ENCODE assay signal across 9 cellular contexts in genomic region chr1:19811206-19811851, GRCh38. TPM values are rescaled to one million over a fixed set of nuclear protein-coding genes. Genes with fewer than 3 reads are reported as not detected.
DNase-seq lines count a peak whose midpoint lies in the region; ATAC-seq, FAIRE-seq and TF ChIP-seq lines count a peak whose summit lies in the region.
"Had no signal": no experiment of that assay in that cellular context is flagged by ENCODE, and none has a peak within 500 bp of the region (broad histone marks: within the 10 kb centered on the region; RNA-seq: fewer than 3 reads in every experiment).

No MANE protein-coding gene starts in this region.

- H3K9me3 Mint-ChIP-seq in memory B cell = no peaks in the 10 kb centered on the region

- no peak for ATAC-seq in body of pancreas
- ATAC-seq in memory B cell (ENCODE audit: low read depth) = peak; percentile 51

- H3K4me3 Mint-ChIP-seq in memory B cell = no peak overlapping the region

- H3K4me1 ChIP-seq in A673 (ENCODE audit: insufficient read depth, low read length, poor library complexity, severe bottlenecking) = no peaks in the 10 kb centered on the region
- peaks cover 46% of the 10 kb centered on the region for H3K4me1 ChIP-seq in body of pancreas
- H3K4me1 ChIP-seq in tibial artery = peaks cover 0 to 4% (median 0%) of the 10 kb centered on the region in 4 donors

- H3K4me1 Mint-ChIP-seq in memory B cell = peaks cover 3% of the 10 kb centered on the region

- intact Hi-C loops in A673 (cut with micrococcal nuclease; ENCODE audit: unreplicated experiment) = loop anchor here (1.0 to 5.0 kb wide), 3 partner anchors 19 to 94 kb away; no protein-coding TSS in a partner anchor
- intact Hi-C loops in body of pancreas (cut with DNase I) = no loop called here
- intact Hi-C loops in tibial artery (cut with DNase I; ENCODE audit: low total_unique reads) = loop anchor here (5.0 kb wide), 1 partner anchor 94 kb away; no protein-coding TSS in a partner anchor

- no peak overlapping the region for H3K27ac Mint-ChIP-seq in memory B cell

- TF ChIP-seq CTCF in A673 (conservative IDR thresholded peaks at IDR 0.05; ENCODE audit: low read depth, low read length) (peak; percentile 79), body of pancreas (IDR thresholded peaks at IDR 0.05) (peak; percentile 27 to 62 (median 59)), tibial artery (IDR thresholded peaks at IDR 0.05) (peak; percentile 39 to 50)

- FAIRE-seq in H54 (lab: Jason Lieb, UNC) (no peak), urothelium cell line (lab: Jason Lieb, UNC) (no peak)

- TF ChIP-seq POLR2A in H54 (IDR thresholded peaks at IDR 0.05; ENCODE audit: low read depth, low read length) = no peak
- peak in 2 of 3 donors; percentile 17 for TF ChIP-seq POLR2A in body of pancreas (IDR thresholded peaks at IDR 0.05)

- H3K27me3 ChIP-seq in A673 (replicated peaks; ENCODE audit: insufficient read depth, low read depth, low read length, poor library complexity) = no peaks in the 10 kb centered on the region
- no peaks in the 10 kb centered on the region for H3K27me3 ChIP-seq in body of pancreas
- H3K27me3 ChIP-seq in tibial artery = no peaks in the 10 kb centered on the region

- H3K27ac ChIP-seq in A673 (ENCODE audit: low read depth, low read length, poor library complexity, severe bottlenecking) (no peak overlapping the region), body of pancreas (peak overlapping the region in 3 of 4 donors; percentile 50 to 97 (median 96)), tibial artery (no peak overlapping the region)

- H3K27me3 Mint-ChIP-seq in memory B cell = peaks cover 4% of the 10 kb centered on the region

- DNase-seq in A673 (ENCODE audit: low spot score) = peak; percentile 70
- DNase-seq in H54 (ENCODE audit: insufficient read length, low spot score) = peak; percentile 34
- DNase-seq in T-helper 2 cell = peak in 4 of 5 experiments; percentile 23 to 49 (median 36)
- DNase-seq in body of pancreas = peak; percentile 65 to 76 (median 70)
- no peak for DNase-seq in memory B cell (ENCODE audit: low spot score in 2 of 2)
- peak in 1 of 2 donors; percentile 31 for DNase-seq in tibial artery
- DNase-seq in urothelium cell line (ENCODE audit: low spot score) = no peak
- no peak for DNase-seq in NCI-H1048 (lab: John Stamatoyannopoulos, UW)

- no peaks in the 10 kb centered on the region for H3K36me3 Mint-ChIP-seq in memory B cell

- 26 to 33% methylated on average over 5 of the region's 5 CpGs for WGBS in body of pancreas, 2 donors

- POLR2A ChIA-PET in A673 (lab: Charles Lee; ENCODE audit: low non-redundant PET) = no interaction called here

- H3K36me3 ChIP-seq in A673 (ENCODE audit: insufficient read depth, low read length, poor library complexity, severe bottlenecking) = no peaks in the 10 kb centered on the region
- H3K36me3 ChIP-seq in body of pancreas (replicated peaks in 1 of 2; ENCODE audit: insufficient read depth in 1 of 2, low read depth in 2 of 2) = no peaks in the 10 kb centered on the region
- H3K36me3 ChIP-seq in tibial artery = no peaks in the 10 kb centered on the region

- no TSS peak for BruUV-seq in A673 (replicated peaks; lab: Mats Ljungman, UMichigan)

- H3K4me3 ChIP-seq in A673 (ENCODE audit: low read depth, low read length, poor library complexity, severe bottlenecking) (no peak overlapping the region), body of pancreas (no peak overlapping the region), tibial artery (no peak overlapping the region)

- CTCF ChIA-PET in A673 (lab: Charles Lee) = interaction anchor here (1.2 kb wide), 1 partner anchor 96 kb away, joined by 6 read pairs; no protein-coding TSS in a partner anchor

- H3K9me3 ChIP-seq in A673 (ENCODE audit: low read depth, low read length, poor library complexity, severe bottlenecking) = no peaks in the 10 kb centered on the region
- H3K9me3 ChIP-seq in body of pancreas = no peaks in the 10 kb centered on the region
- no peaks in the 10 kb centered on the region for H3K9me3 ChIP-seq in tibial artery

RNA-seq across cellular contexts. Expression of gene RNF186, which starts 3.8 kb away (rescaled TPM):
- total RNA-seq in A673 (2021) (not detected in 2 replicates), body of pancreas (10 to 100 TPM in 1 of 2 donors, 1 to 10 TPM in 1; 9.2 to 32.9 TPM)
- total RNA-seq: dermis microvascular lymphatic vessel endothelial cell had no signal

RNA-seq across cellular contexts. Expression of gene TMCO4, which starts 11.6 kb away (rescaled TPM):
- total RNA-seq in A673 (2021) (4.3 and 6.3 TPM in 2 replicates), body of pancreas (10 to 100 TPM; 31.3 to 36.3 TPM)

Comparison
In these comparisons a context has a peak if more than half of its experiments do, and no peak if none do; other contexts are left out.
1. DNase-seq: peak in A673 (single experiment), H54 (single experiment), T-helper 2 cell (4 of 5) and body of pancreas (4 of 4); none in memory B cell (0 of 2), urothelium cell line (single experiment) and NCI-H1048 (single experiment).
2. H3K27ac ChIP-seq: peak in body of pancreas (3 of 4); none in A673 (single experiment) and tibial artery (0 of 2).
3. RNA of gene RNF186, which starts 3.8 kb away (total RNA-seq): 9.2 to 32.9 TPM in body of pancreas; not detected in A673; every median in the first group is over 10 times any median in the second.
4. Peak in every context shown above with its lines, with median percentiles within 50 percentile points of each other: CTCF ChIP-seq.